ENCODE assay signal across 8 cellular contexts in the genomic region with DNA sequence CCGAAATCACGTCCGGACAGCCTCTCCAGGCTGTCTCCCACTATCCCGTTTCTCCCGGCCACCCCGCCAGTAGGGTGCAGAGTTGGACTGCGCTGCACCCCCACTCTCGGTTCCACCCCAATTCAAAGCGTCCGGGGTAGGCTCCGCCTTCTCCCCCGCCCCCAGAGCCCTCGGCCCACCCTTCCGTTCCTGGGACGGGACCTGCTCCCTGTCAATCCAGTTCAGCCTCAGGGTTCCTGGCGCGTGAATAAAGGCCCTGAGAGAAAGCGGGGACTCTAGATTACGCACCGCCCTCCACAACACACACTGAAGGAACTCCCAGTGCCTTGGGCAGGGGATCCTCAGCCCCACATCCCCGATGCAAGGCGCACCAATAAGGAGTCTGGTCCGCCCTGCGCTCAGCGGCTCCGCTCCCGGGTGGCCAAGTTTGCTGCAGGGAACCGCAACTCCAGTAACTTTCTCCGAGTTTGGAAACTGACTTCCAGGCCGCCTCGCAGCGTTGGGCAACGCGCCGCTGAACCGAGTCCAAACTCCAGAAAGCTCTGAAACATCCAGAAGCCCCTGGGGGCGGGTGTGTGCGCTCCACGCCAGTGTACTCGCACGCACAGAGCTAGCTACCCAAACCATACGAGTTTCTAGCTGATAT. TPM values are rescaled to one million over a fixed set of nuclear protein-coding genes. Genes with fewer than 3 reads are reported as not detected.
DNase-seq lines count a peak whose midpoint lies in the region; ATAC-seq and TF ChIP-seq lines count a peak whose summit lies in the region.

No MANE protein-coding gene starts in this region.

- H3K36me3 ChIP-seq in body of pancreas (replicated peaks in 1 of 2; ENCODE audit: insufficient read depth in 1 of 2, low read depth in 2 of 2) (no peaks in the 10 kb centered on the region), psoas muscle (ENCODE audit: insufficient read depth in 1 of 2, low read depth in 1 of 2) (peaks cover 4 to 15% of the 10 kb centered on the region in 2 donors)
- no peaks in the 10 kb centered on the region for H3K36me3 ChIP-seq in effector memory CD4-positive, alpha-beta T cell (ENCODE audit: control insufficient read depth, insufficient read depth, low read length)

- peak overlapping the region; percentile 73 to 89 (median 81) for H3K27ac ChIP-seq in body of pancreas
- peak overlapping the region; percentile 92 for H3K27ac ChIP-seq in psoas muscle
- H3K27ac ChIP-seq in effector memory CD4-positive, alpha-beta T cell (ENCODE audit: insufficient read depth, low read length, poor library complexity, severe bottlenecking) = no peak overlapping the region

- peak; percentile 89 for DNase-seq in DMS 273 (lab: John Stamatoyannopoulos, UW; ENCODE audit: unreplicated experiment)
- DNase-seq in KBM-7 = peak; percentile 4
- peak; percentile 76 to 82 (median 80) for DNase-seq in body of pancreas
- peak; percentile 84 for DNase-seq in hepatic stellate cell (ENCODE audit: low spot score)
- peak; percentile 90 to 96 for DNase-seq in psoas muscle
- DNase-seq in effector memory CD4-positive, alpha-beta T cell = no peak
- no peak for DNase-seq in germinal center (ENCODE audit: low spot score)

- 0% methylated on average over 12 to 42 of the region's 42 CpGs for WGBS in body of pancreas, 2 donors
- WGBS in psoas muscle, 3 donors = 0% methylated on average over 41 to 42 of the region's 42 CpGs

- peak in 3 of 7 experiments; percentile 21 to 40 (median 33) for TF ChIP-seq CTCF in body of pancreas (IDR thresholded peaks at IDR 0.05)
- peak; percentile 36 for TF ChIP-seq CTCF in psoas muscle (IDR thresholded peaks at IDR 0.05)

- in situ Hi-C loops in KBM-7 (cut with MboI; ENCODE audit: low pct_unique_long_range_greater_than_20kb, low sequenced_read_pairs) = no loop called here

- no peaks in the 10 kb centered on the region for H3K27me3 ChIP-seq in body of pancreas
- H3K27me3 ChIP-seq in psoas muscle (ENCODE audit: insufficient read depth in 3 of 3, low read length in 2 of 3) = no peaks in the 10 kb centered on the region
- no peaks in the 10 kb centered on the region for H3K27me3 ChIP-seq in effector memory CD4-positive, alpha-beta T cell (replicated peaks; ENCODE audit: control insufficient read depth, insufficient read depth, low read length, poor library complexity, severe bottlenecking)

- intact Hi-C loops in body of pancreas (cut with DNase I) (no loop called here), psoas muscle (cut with DNase I) (loop anchor here (2.0 to 10.0 kb wide), 10 partner anchors 41 to 729 kb away; no protein-coding TSS in a partner anchor)

- H3K9me3 ChIP-seq in body of pancreas = no peaks in the 10 kb centered on the region
- H3K9me3 ChIP-seq in psoas muscle = no peaks in the 10 kb centered on the region
- H3K9me3 ChIP-seq in effector memory CD4-positive, alpha-beta T cell (ENCODE audit: control insufficient read depth, low read length) = no peaks in the 10 kb centered on the region

- ATAC-seq in body of pancreas (peak; percentile 77), psoas muscle (peak; percentile 85 to 90 (median 88)), GM19035 (IDR thresholded peaks at IDR 0.05; ENCODE audit: unreplicated experiment) (no peak)

- peak; percentile 57 to 81 (median 77) for TF ChIP-seq POLR2A in body of pancreas (IDR thresholded peaks at IDR 0.05)

- H3K4me3 ChIP-seq in body of pancreas (peak overlapping the region; percentile 26 to 28), psoas muscle (peak overlapping the region; percentile 78)
- H3K4me3 ChIP-seq in effector memory CD4-positive, alpha-beta T cell (ENCODE audit: insufficient read depth, low read depth, low read length, poor library complexity, severe bottlenecking) = no peak overlapping the region

- peaks cover 19% of the 10 kb centered on the region for H3K4me1 ChIP-seq in body of pancreas
- peaks cover 4% of the 10 kb centered on the region for H3K4me1 ChIP-seq in psoas muscle
- no peaks in the 10 kb centered on the region for H3K4me1 ChIP-seq in effector memory CD4-positive, alpha-beta T cell (ENCODE audit: control insufficient read depth, insufficient read depth, low read length, poor library complexity, severe bottlenecking)

RNA-seq across cellular contexts. Expression of a gene that starts 1.9 kb away (rescaled TPM):
- total RNA-seq in body of pancreas (10 to 100 TPM; 27.2 to 54.7 TPM), psoas muscle (10 to 100 TPM; 11.7 to 31.3 (median 16.7) TPM)
- 10 to 100 TPM in 2 of 3 donors, 1 to 10 TPM in 1; 6.7 to 65.8 (median 11.2) TPM for polyA plus RNA-seq in psoas muscle

Comparison
In these comparisons a context has a peak if more than half of its experiments do, and no peak if none do; other contexts are left out.
1. DNase-seq: peak in DMS 273 (single experiment), KBM-7 (single experiment), body of pancreas (4 of 4), hepatic stellate cell (single experiment) and psoas muscle (2 of 2); none in effector memory CD4-positive, alpha-beta T cell (0 of 3) and germinal center (single experiment).